1 cellular context compared by ENCODE assay signal in the genomic region with DNA sequence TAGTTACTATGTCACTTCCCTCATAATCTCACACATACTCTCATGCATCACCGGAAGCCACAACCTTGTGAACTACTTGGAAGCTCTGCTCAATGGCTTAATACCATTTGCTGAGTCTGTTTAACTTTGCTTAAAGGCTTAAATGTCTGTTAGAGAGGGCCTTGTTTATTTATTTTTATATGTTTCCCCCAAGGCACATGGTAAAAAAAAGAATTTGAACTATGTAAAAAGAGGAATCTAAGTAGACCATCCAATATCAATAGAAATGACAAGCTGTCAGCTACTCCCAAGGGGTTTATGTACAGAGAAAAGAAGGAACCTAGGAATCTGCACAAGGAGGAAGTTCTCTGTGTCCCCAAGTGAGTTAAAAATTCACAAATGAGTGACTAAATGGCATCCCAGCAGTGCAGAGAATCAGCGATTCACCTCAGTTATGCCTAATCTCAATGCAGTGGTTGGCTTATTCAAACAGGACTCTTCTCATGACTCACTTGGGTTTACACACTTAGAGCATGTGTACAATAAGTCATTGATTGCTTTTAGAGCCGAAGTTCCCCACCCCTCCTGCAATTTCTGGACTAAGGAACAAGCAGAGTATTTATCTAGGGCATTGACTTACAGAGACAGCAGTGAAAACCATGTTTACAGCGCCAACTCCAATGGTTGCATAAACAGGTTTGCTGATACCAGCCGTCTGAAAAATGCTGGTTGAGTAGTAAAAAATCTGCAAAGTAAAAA.
TF ChIP-seq lines count a peak whose summit lies in the region.

No MANE protein-coding gene starts in this region.

TF ChIP-seq in HepG2, 621 proteins besides CTCF, POLR2A, EP300 and RAD21 (continued from another document and continues in another):
- TF ChIP-seq KLF11 (CRISPR knock-in tag; IDR thresholded peaks at IDR 0.05) (peak; percentile 88; the same call in 1 of the 2 replicates), REXO4 (CRISPR knock-in tag; IDR thresholded peaks at IDR 0.05; ENCODE audit: borderline replicate concordance) (no peak), ESRRA (CRISPR knock-in tag; IDR thresholded peaks at IDR 0.05; ENCODE audit: low read depth) (peak; percentile 69), PREB (CRISPR knock-in tag; IDR thresholded peaks at IDR 0.05) (no peak), FOXO4 (CRISPR knock-in tag; conservative IDR thresholded peaks at IDR 0.05) (no peak), ZNF329 (CRISPR knock-in tag; IDR thresholded peaks at IDR 0.05; ENCODE audit: low read depth) (no peak), KDM5A (IDR thresholded peaks at IDR 0.05; ENCODE audit: borderline replicate concordance, low read length) (no peak), FOXA1 (IDR thresholded peaks at IDR 0.05) (peak; percentile 97), FOXA1 (CRISPR knock-in tag; IDR thresholded peaks at IDR 0.05) (peak; percentile 99), CSRNP2 (CRISPR knock-in tag; conservative IDR thresholded peaks at IDR 0.05; ENCODE audit: low read depth) (no peak), ZFP37 (CRISPR knock-in tag; IDR thresholded peaks at IDR 0.05; ENCODE audit: borderline replicate concordance) (0 out of 2 replicates have a peak, but pooled peaks have one; percentile 14), ZNF367 (CRISPR knock-in tag; IDR thresholded peaks at IDR 0.05; ENCODE audit: borderline replicate concordance) (peak; percentile 18; the same call in 1 of the 2 replicates), ZNF33B (CRISPR knock-in tag; IDR thresholded peaks at IDR 0.05) (no peak), ZNF343 (CRISPR knock-in tag; IDR thresholded peaks at IDR 0.05) (no peak), ZNF557 (CRISPR knock-in tag; IDR thresholded peaks at IDR 0.05) (no peak), ZSCAN9 (CRISPR knock-in tag; IDR thresholded peaks at IDR 0.05; ENCODE audit: borderline replicate concordance) (peak; percentile 82; the same call in 1 of the 2 replicates), PLSCR1 (CRISPR knock-in tag; IDR thresholded peaks at IDR 0.05; ENCODE audit: borderline replicate concordance) (no peak), RFXAP (CRISPR knock-in tag; IDR thresholded peaks at IDR 0.05; ENCODE audit: borderline replicate concordance) (no peak; the same call in 1 of the 2 replicates), RARG (CRISPR knock-in tag; IDR thresholded peaks at IDR 0.05; ENCODE audit: low read depth) (no peak), ZNF768 (CRISPR knock-in tag; IDR thresholded peaks at IDR 0.05) (no peak), ZNF577 (CRISPR knock-in tag; IDR thresholded peaks at IDR 0.05; ENCODE audit: borderline replicate concordance, low read depth) (no peak), AGO2 (optimal IDR thresholded peaks at IDR 0.05; ENCODE audit: low read depth, low read length) (no peak), ATAD3A (CRISPR knock-in tag; IDR thresholded peaks at IDR 0.05) (no peak), HMG20A (CRISPR knock-in tag; IDR thresholded peaks at IDR 0.05; ENCODE audit: borderline replicate concordance) (peak; percentile 98), ZBTB1 (CRISPR knock-in tag; IDR thresholded peaks at IDR 0.05; ENCODE audit: borderline replicate concordance) (no peak), ZEB1 (IDR thresholded peaks at IDR 0.05; ENCODE audit: insufficient replicate concordance, low read depth) (peak; percentile 77), ZNF678 (CRISPR knock-in tag; IDR thresholded peaks at IDR 0.05) (no peak), SRY (CRISPR knock-in tag; IDR thresholded peaks at IDR 0.05) (no peak; the same call in 1 of the 2 replicates), ZNF781 (CRISPR knock-in tag; IDR thresholded peaks at IDR 0.05; ENCODE audit: borderline replicate concordance, not compliant biosample characterization) (no peak), THAP11 (CRISPR knock-in tag; IDR thresholded peaks at IDR 0.05) (peak; percentile 61; the same call in 1 of the 2 replicates), HNF4A (CRISPR knock-in tag; IDR thresholded peaks at IDR 0.05) (peak; percentile 88), ZNF891 (CRISPR knock-in tag; IDR thresholded peaks at IDR 0.05) (no peak), ZNF446 (CRISPR knock-in tag; IDR thresholded peaks at IDR 0.05) (no peak), HMG20B (CRISPR knock-in tag; conservative IDR thresholded peaks at IDR 0.05) (peak; percentile 94), FOXP1 (IDR thresholded peaks at IDR 0.05) (peak; percentile 98), FOXP1 (CRISPR knock-in tag; IDR thresholded peaks at IDR 0.05) (peak; percentile 98), E2F1 (CRISPR knock-in tag; IDR thresholded peaks at IDR 0.05) (0 out of 2 replicates have a peak, but pooled peaks have one; percentile 35)
- TF ChIP-seq, protein P1, sequence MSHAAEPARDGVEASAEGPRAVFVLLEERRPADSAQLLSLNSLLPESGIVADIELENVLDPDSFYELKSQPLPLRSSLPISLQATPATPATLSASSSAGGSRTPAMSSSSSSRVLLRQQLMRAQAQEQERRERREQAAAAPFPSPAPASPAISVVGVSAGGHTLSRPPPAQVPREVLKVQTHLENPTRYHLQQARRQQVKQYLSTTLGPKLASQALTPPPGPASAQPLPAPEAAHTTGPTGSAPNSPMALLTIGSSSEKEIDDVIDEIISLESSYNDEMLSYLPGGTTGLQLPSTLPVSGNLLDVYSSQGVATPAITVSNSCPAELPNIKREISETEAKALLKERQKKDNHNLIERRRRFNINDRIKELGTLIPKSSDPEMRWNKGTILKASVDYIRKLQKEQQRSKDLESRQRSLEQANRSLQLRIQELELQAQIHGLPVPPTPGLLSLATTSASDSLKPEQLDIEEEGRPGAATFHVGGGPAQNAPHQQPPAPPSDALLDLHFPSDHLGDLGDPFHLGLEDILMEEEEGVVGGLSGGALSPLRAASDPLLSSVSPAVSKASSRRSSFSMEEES (CRISPR knock-in tag; IDR thresholded peaks at IDR 0.05): peak; percentile 93
- TF ChIP-seq, protein P2, sequence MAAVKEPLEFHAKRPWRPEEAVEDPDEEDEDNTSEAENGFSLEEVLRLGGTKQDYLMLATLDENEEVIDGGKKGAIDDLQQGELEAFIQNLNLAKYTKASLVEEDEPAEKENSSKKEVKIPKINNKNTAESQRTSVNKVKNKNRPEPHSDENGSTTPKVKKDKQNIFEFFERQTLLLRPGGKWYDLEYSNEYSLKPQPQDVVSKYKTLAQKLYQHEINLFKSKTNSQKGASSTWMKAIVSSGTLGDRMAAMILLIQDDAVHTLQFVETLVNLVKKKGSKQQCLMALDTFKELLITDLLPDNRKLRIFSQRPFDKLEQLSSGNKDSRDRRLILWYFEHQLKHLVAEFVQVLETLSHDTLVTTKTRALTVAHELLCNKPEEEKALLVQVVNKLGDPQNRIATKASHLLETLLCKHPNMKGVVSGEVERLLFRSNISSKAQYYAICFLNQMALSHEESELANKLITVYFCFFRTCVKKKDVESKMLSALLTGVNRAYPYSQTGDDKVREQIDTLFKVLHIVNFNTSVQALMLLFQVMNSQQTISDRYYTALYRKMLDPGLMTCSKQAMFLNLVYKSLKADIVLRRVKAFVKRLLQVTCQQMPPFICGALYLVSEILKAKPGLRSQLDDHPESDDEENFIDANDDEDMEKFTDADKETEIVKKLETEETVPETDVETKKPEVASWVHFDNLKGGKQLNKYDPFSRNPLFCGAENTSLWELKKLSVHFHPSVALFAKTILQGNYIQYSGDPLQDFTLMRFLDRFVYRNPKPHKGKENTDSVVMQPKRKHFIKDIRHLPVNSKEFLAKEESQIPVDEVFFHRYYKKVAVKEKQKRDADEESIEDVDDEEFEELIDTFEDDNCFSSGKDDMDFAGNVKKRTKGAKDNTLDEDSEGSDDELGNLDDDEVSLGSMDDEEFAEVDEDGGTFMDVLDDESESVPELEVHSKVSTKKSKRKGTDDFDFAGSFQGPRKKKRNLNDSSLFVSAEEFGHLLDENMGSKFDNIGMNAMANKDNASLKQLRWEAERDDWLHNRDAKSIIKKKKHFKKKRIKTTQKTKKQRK (IDR thresholded peaks at IDR 0.05; ENCODE audit: low read length): no peak
- TF ChIP-seq, protein P3, sequence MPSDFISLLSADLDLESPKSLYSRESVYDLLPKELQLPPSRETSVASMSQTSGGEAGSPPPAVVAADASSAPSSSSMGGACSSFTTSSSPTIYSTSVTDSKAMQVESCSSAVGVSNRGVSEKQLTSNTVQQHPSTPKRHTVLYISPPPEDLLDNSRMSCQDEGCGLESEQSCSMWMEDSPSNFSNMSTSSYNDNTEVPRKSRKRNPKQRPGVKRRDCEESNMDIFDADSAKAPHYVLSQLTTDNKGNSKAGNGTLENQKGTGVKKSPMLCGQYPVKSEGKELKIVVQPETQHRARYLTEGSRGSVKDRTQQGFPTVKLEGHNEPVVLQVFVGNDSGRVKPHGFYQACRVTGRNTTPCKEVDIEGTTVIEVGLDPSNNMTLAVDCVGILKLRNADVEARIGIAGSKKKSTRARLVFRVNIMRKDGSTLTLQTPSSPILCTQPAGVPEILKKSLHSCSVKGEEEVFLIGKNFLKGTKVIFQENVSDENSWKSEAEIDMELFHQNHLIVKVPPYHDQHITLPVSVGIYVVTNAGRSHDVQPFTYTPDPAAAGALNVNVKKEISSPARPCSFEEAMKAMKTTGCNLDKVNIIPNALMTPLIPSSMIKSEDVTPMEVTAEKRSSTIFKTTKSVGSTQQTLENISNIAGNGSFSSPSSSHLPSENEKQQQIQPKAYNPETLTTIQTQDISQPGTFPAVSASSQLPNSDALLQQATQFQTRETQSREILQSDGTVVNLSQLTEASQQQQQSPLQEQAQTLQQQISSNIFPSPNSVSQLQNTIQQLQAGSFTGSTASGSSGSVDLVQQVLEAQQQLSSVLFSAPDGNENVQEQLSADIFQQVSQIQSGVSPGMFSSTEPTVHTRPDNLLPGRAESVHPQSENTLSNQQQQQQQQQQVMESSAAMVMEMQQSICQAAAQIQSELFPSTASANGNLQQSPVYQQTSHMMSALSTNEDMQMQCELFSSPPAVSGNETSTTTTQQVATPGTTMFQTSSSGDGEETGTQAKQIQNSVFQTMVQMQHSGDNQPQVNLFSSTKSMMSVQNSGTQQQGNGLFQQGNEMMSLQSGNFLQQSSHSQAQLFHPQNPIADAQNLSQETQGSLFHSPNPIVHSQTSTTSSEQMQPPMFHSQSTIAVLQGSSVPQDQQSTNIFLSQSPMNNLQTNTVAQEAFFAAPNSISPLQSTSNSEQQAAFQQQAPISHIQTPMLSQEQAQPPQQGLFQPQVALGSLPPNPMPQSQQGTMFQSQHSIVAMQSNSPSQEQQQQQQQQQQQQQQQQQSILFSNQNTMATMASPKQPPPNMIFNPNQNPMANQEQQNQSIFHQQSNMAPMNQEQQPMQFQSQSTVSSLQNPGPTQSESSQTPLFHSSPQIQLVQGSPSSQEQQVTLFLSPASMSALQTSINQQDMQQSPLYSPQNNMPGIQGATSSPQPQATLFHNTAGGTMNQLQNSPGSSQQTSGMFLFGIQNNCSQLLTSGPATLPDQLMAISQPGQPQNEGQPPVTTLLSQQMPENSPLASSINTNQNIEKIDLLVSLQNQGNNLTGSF (CRISPR knock-in tag; IDR thresholded peaks at IDR 0.05): no peak
